11 cellular contexts compared by ENCODE assay signal in the genomic region with DNA sequence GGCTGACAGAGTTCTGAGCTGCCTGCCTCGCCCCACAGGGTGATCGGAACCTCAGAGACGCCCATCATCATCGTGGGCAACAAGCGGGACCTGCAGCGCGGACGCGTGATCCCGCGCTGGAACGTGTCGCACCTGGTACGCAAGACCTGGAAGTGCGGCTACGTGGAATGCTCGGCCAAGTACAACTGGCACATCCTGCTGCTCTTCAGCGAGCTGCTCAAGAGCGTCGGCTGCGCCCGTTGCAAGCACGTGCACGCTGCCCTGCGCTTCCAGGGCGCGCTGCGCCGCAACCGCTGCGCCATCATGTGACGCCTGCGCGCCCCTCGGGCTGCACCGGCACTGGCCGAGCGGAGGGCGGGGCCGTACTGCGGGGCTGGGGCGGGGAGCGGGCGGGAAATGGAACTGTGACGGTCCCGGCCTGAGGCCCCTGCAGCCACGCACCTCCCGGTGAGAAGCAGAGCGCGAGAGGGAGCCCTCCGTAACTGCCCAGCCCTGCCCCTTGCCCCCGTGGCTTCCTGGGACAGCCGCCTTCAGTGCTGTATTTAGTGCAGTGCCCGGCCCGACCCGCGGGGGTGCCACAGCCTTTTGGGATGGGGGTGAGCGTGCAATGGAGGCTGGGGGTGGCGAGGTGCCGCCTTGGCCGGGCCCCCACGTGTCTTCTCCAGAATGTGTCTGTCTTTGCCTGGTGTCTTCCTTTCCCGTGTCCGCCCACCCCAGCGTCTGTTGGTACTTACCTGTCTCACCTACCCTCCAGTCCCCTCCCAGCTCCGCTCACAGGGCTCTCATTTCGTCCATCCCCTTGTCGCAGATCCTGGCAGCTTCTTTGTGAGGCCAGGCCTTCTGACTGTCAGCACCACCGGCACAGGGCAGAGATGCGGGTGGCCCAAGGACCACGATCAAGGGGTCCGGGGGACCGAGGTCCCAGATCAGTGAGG. TPM values are rescaled to one million over a fixed set of nuclear protein-coding genes. Genes with fewer than 3 reads are reported as not detected.
DNase-seq lines count a peak whose midpoint lies in the region; ATAC-seq and FAIRE-seq lines count a peak whose summit lies in the region.
"Had no signal": no experiment of that assay in that cellular context is flagged by ENCODE, and none has a peak within 500 bp of the region (broad histone marks: within the 10 kb centered on the region; RNA-seq: fewer than 3 reads in every experiment).

No MANE protein-coding gene starts in this region.

- POLR2A ChIA-PET in activated CD4-positive, alpha-beta T cell treated with anti-CD3 and anti-CD28 coated beads for 36 hours (lab: Charles Lee): interaction anchor here (0.6 kb wide), 1 partner anchor 124 kb away, joined by 3 read pairs; no protein-coding TSS in a partner anchor

- no peak overlapping the region for H3K27ac Mint-ChIP-seq in activated CD4-positive, alpha-beta T cell treated with anti-CD3 and anti-CD28 coated beads for 36 hours
- no peak overlapping the region for H3K27ac Mint-ChIP-seq in stimulated activated memory B cell treated with anti-CD40 and anti-IgM and Interleukin-4, amounts not matched to agents 10 μg/mL and 1 μg/mL and 100 μg/mL, for 72 hours

- 20 to 28% (median 26%) methylated on average over 52 to 73 of the region's 73 CpGs for WGBS in small intestine, 3 donors

- no peaks in the 10 kb centered on the region for H3K9me3 ChIP-seq in iPS-18a (ENCODE audit: control insufficient read depth, low read depth, low read length)
- no peaks in the 10 kb centered on the region for H3K9me3 ChIP-seq in small intestine (ENCODE audit: control insufficient read depth, low read depth)
- no peaks in the 10 kb centered on the region for H3K9me3 ChIP-seq in SJCRH30 (replicated peaks)

- H3K36me3 ChIP-seq in iPS-18a (ENCODE audit: control insufficient read depth, low read depth, low read length): no peaks in the 10 kb centered on the region
- H3K36me3 ChIP-seq in small intestine (ENCODE audit: control insufficient read depth in 2 of 2, insufficient read depth in 2 of 2, low read length in 2 of 2): no peaks in the 10 kb centered on the region
- no peaks in the 10 kb centered on the region for H3K36me3 ChIP-seq in SJCRH30

- no peak for FAIRE-seq in small intestine (lab: Jason Lieb, UNC)

- peaks cover 49% of the 10 kb centered on the region for H3K27me3 ChIP-seq in iPS-18a (ENCODE audit: control insufficient read depth, insufficient read depth, low read length)
- H3K27me3 ChIP-seq in small intestine (ENCODE audit: control insufficient read depth in 2 of 2, insufficient read depth in 2 of 2, low read length in 2 of 2): peaks cover 0 to 18% of the 10 kb centered on the region in 2 donors
- H3K27me3 ChIP-seq in SJCRH30: peaks cover 14% of the 10 kb centered on the region

- H3K27me3 Mint-ChIP-seq in activated CD4-positive, alpha-beta T cell treated with anti-CD3 and anti-CD28 coated beads for 36 hours: peaks cover 28% of the 10 kb centered on the region
- H3K27me3 Mint-ChIP-seq in activated T-cell treated with anti-CD3 and anti-CD28 coated beads, Interleukin-2, amount 50 U/mL, for 4 hours (ENCODE audit: low read depth): peaks cover 36% of the 10 kb centered on the region
- H3K27me3 Mint-ChIP-seq in stimulated activated memory B cell treated with anti-CD40 and anti-IgM and Interleukin-4, amounts not matched to agents 10 μg/mL and 1 μg/mL and 100 μg/mL, for 72 hours: peaks cover 58% of the 10 kb centered on the region

- peak; percentile 78 for ATAC-seq in activated CD4-positive, alpha-beta T cell treated with anti-CD3 and anti-CD28 coated beads for 36 hours
- peak; percentile 79 to 82 for ATAC-seq in activated T-cell treated with anti-CD3 and anti-CD28 coated beads, Interleukin-2, amount 50 U/mL, for 4 hours
- ATAC-seq in stimulated activated memory B cell treated with anti-CD40 and anti-IgM and Interleukin-4, amounts not matched to agents 10 μg/mL and 1 μg/mL and 100 μg/mL, for 72 hours: peak; percentile 2
- ATAC-seq in HG03175 (IDR thresholded peaks at IDR 0.05; ENCODE audit: unreplicated experiment): no peak

- H3K9me3 Mint-ChIP-seq in activated CD4-positive, alpha-beta T cell treated with anti-CD3 and anti-CD28 coated beads for 36 hours (ENCODE audit: low read depth): no peaks in the 10 kb centered on the region
- H3K9me3 Mint-ChIP-seq in activated T-cell treated with anti-CD3 and anti-CD28 coated beads, Interleukin-2, amount 50 U/mL, for 4 hours: no peaks in the 10 kb centered on the region
- H3K9me3 Mint-ChIP-seq in stimulated activated memory B cell treated with anti-CD40 and anti-IgM and Interleukin-4, amounts not matched to agents 10 μg/mL and 1 μg/mL and 100 μg/mL, for 72 hours: no peaks in the 10 kb centered on the region

- no peaks in the 10 kb centered on the region for H3K36me3 Mint-ChIP-seq in activated CD4-positive, alpha-beta T cell treated with anti-CD3 and anti-CD28 coated beads for 36 hours (ENCODE audit: low read depth)
- H3K36me3 Mint-ChIP-seq in activated T-cell treated with anti-CD3 and anti-CD28 coated beads, Interleukin-2, amount 50 U/mL, for 4 hours (ENCODE audit: insufficient read depth): no peaks in the 10 kb centered on the region
- no peaks in the 10 kb centered on the region for H3K36me3 Mint-ChIP-seq in stimulated activated memory B cell treated with anti-CD40 and anti-IgM and Interleukin-4, amounts not matched to agents 10 μg/mL and 1 μg/mL and 100 μg/mL, for 72 hours

- peak overlapping the region; percentile 31 for H3K4me3 ChIP-seq in iPS-18a (ENCODE audit: low read length)
- peak overlapping the region in 1 of 2 donors; percentile 2 for H3K4me3 ChIP-seq in small intestine (ENCODE audit: low read depth in 1 of 2, low read length in 2 of 2)
- no peak overlapping the region for H3K4me3 ChIP-seq in SJCRH30
- H3K4me3 ChIP-seq: PC-9 had no signal

- intact Hi-C loops in activated CD4-positive, alpha-beta T cell treated with anti-CD3 and anti-CD28 coated beads for 36 hours (cut with DNase I, micrococcal nuclease): loop anchor here (10.0 kb wide), 2 partner anchors 426 to 746 kb away; no protein-coding TSS in a partner anchor

- no peak overlapping the region for H3K9ac ChIP-seq in iPS-18a (ENCODE audit: low read length)

- peaks cover 7% of the 10 kb centered on the region for H3K4me1 Mint-ChIP-seq in activated CD4-positive, alpha-beta T cell treated with anti-CD3 and anti-CD28 coated beads for 36 hours
- peaks cover 5% of the 10 kb centered on the region for H3K4me1 Mint-ChIP-seq in activated T-cell treated with anti-CD3 and anti-CD28 coated beads, Interleukin-2, amount 50 U/mL, for 4 hours (ENCODE audit: low read depth)
- peaks cover 10% of the 10 kb centered on the region for H3K4me1 Mint-ChIP-seq in stimulated activated memory B cell treated with anti-CD40 and anti-IgM and Interleukin-4, amounts not matched to agents 10 μg/mL and 1 μg/mL and 100 μg/mL, for 72 hours

- peak; percentile 51 for DNase-seq in activated CD4-positive, alpha-beta T cell treated with anti-CD3 and anti-CD28 coated beads for 36 hours
- DNase-seq in activated CD4-positive, alpha-beta T cell treated with anti-CD3 and anti-CD28 coated beads for 4 hours: no peak
- DNase-seq in activated T-cell treated with anti-CD3 and anti-CD28 coated beads, Interleukin-2, amount 50 U/mL, for 4 hours: no peak
- DNase-seq in small intestine (no peak), SJCRH30 (no peak)
- DNase-seq: DND-41, PC-9 had no signal

- CTCF ChIA-PET in activated CD4-positive, alpha-beta T cell treated with anti-CD3 and anti-CD28 coated beads for 36 hours (lab: Charles Lee): interaction anchor here (0.6 to 1.0 kb wide), 3 partner anchors 68 to 152 kb away, joined by 3 to 4 read pairs (median 3); partner anchors contain the start of gene TAF15

- H3K4me1 ChIP-seq in iPS-18a (ENCODE audit: control insufficient read depth, low read depth, low read length): no peaks in the 10 kb centered on the region
- H3K4me1 ChIP-seq in small intestine (ENCODE audit: control insufficient read depth in 2 of 2, insufficient read depth in 1 of 2, low read depth in 1 of 2, low read length in 1 of 2): no peaks in the 10 kb centered on the region
- H3K4me1 ChIP-seq in SJCRH30: no peaks in the 10 kb centered on the region

- H3K27ac ChIP-seq in iPS-18a (ENCODE audit: low read length) (no peak overlapping the region), small intestine (ENCODE audit: low read depth in 1 of 2, low read length in 1 of 2) (no peak overlapping the region), SJCRH30 (no peak overlapping the region)
- H3K27ac ChIP-seq: PC-9 had no signal

- peak overlapping the region; percentile 43 for H3K4me3 Mint-ChIP-seq in activated CD4-positive, alpha-beta T cell treated with anti-CD3 and anti-CD28 coated beads for 36 hours
- H3K4me3 Mint-ChIP-seq in activated T-cell treated with anti-CD3 and anti-CD28 coated beads, Interleukin-2, amount 50 U/mL, for 4 hours: peak overlapping the region; percentile 35
- no peak overlapping the region for H3K4me3 Mint-ChIP-seq in stimulated activated memory B cell treated with anti-CD40 and anti-IgM and Interleukin-4, amounts not matched to agents 10 μg/mL and 1 μg/mL and 100 μg/mL, for 72 hours

RNA-seq across cellular contexts. Expression of gene RASL10B, which starts 9.8 kb away (rescaled TPM):
- total RNA-seq in activated CD4-positive, alpha-beta T cell treated with anti-CD3 and anti-CD28 coated beads for 36 hours: 1 to 10 TPM; 2.7 to 4.0 TPM
- total RNA-seq in activated T-cell treated with anti-CD3 and anti-CD28 coated beads, Interleukin-2, amount 50 U/mL, for 4 hours: 1 to 10 TPM; 2.6 to 4.3 (median 3.7) TPM
- 1 to 10 TPM in 1 of 3 donors, under 1 TPM in 2; 0.27 to 1.9 (median 0.45) TPM for polyA plus RNA-seq in small intestine
- 28.3 and 29.2 TPM in 2 replicates for total RNA-seq in SJCRH30 (2014; rRNA removed; shearing (Covaris generic))

RNA-seq across cellular contexts. Expression of gene GAS2L2, which starts 11.8 kb away (rescaled TPM):
- total RNA-seq in activated CD4-positive, alpha-beta T cell treated with anti-CD3 and anti-CD28 coated beads for 36 hours: under 1 TPM in 1 of 2 experiments, not detected in 1; 0.07 TPM
- total RNA-seq in activated T-cell treated with anti-CD3 and anti-CD28 coated beads, Interleukin-2, amount 50 U/mL, for 4 hours: under 1 TPM in 1 of 3 donors, not detected in 2; 0.05 TPM
- polyA plus RNA-seq in small intestine: under 1 TPM in 1 of 3 donors, not detected in 2; 0.03 TPM
- total RNA-seq in SJCRH30 (2014; rRNA removed; shearing (Covaris generic)): not detected in 2 replicates
- total RNA-seq: PC-9 had no signal

RNA-seq across cellular contexts. Expression of gene C17orf50, which starts 19.4 kb away (rescaled TPM):
- not detected for total RNA-seq in activated CD4-positive, alpha-beta T cell treated with anti-CD3 and anti-CD28 coated beads for 36 hours
- not detected for total RNA-seq in activated T-cell treated with anti-CD3 and anti-CD28 coated beads, Interleukin-2, amount 50 U/mL, for 4 hours
- under 1 TPM in 1 of 3 donors, not detected in 2; 0.15 TPM for polyA plus RNA-seq in small intestine
- not detected in 2 replicates for total RNA-seq in SJCRH30 (2014; rRNA removed; shearing (Covaris generic))
- total RNA-seq: PC-9, temporal lobe had no signal

RNA-seq across cellular contexts. Expression of gene MMP28, which starts 54.2 kb away (rescaled TPM):
- total RNA-seq in activated CD4-positive, alpha-beta T cell treated with anti-CD3 and anti-CD28 coated beads for 36 hours: under 1 TPM in 1 of 2 experiments, not detected in 1; 0.09 TPM
- under 1 TPM in 2 of 3 donors, not detected in 1; 0.23 to 0.29 TPM for total RNA-seq in activated T-cell treated with anti-CD3 and anti-CD28 coated beads, Interleukin-2, amount 50 U/mL, for 4 hours
- polyA plus RNA-seq in small intestine: 10 to 100 TPM; 18.6 to 30.5 (median 29.3) TPM
- total RNA-seq in SJCRH30 (2014; rRNA removed; shearing (Covaris generic)): not detected in 2 replicates
